1 cellular context compared by ENCODE assay signal in the genomic region with DNA sequence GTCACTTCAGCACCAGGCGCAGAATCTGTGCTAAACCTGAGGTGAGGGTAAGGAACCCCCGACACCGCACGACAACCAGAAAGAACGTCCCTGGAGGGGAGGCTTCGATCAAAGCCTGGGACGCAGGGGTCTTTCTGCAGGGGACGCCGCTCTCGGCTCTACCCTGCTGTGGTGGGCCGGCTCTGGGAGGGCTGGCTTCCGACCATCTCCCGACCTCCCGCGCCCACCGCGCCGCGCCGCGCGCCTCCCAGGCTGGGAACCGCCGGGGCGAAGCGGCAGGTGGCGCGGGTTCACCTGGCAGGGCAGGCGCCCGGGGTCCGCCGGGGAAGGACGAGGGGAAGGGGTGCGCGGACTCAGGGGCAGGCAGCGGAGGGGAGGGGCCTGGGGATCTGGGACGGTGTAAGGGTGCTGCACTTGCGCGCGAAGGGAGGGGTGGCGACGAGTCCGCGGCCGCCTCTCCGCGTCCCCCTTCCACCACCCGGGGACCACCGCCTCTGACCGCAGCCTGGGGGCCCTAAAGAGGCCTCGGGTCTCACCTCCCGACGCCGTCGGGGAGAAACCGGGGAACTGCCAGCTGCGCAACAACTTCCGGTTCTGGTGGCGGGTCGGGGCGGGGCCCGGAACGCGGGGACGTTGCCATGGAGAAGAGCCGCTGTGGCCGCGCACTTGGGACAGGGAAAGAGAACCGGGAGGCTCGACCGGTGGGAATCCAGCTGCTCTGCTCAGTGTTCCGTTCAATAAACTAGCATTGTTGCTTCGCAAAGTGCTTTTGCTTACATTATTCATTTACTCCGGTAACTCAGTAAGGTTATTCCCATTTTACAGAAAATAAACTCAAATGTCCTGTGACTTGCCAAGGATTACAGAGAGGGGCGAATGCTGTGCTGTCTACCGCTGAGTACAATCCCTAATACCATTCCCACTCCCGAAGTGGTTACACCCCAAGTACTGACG.
TF ChIP-seq lines count a peak whose summit lies in the region.

ZNF396 (minus strand) TSS at position 596 of the 954 bp plus-strand sequence. CDS start 3,045 bp downstream, outside the sequence.

TF ChIP-seq in HepG2, 621 proteins besides CTCF, POLR2A, EP300 and RAD21 (continued from another document and continues in another):
- TF ChIP-seq E2F2 (CRISPR knock-in tag; IDR thresholded peaks at IDR 0.05; ENCODE audit: borderline replicate concordance) (no peak), HDAC2 (CRISPR knock-in tag; IDR thresholded peaks at IDR 0.05) (peak; percentile 58; the same call in 1 of the 2 replicates), ZNF576 (CRISPR knock-in tag; IDR thresholded peaks at IDR 0.05) (no peak), ZNF431 (CRISPR knock-in tag; IDR thresholded peaks at IDR 0.05; ENCODE audit: borderline replicate concordance, low read depth) (no peak), REXO4 (CRISPR knock-in tag; IDR thresholded peaks at IDR 0.05; ENCODE audit: borderline replicate concordance) (no peak), PCBP2 (optimal IDR thresholded peaks at IDR 0.05; ENCODE audit: low read depth, low read length, poor library complexity, severe bottlenecking) (no peak), SNAPC2 (CRISPR knock-in tag; IDR thresholded peaks at IDR 0.05) (no peak), RFX5 (IDR thresholded peaks at IDR 0.05; ENCODE audit: low read depth, low read length) (no peak), NAIF1 (CRISPR knock-in tag; IDR thresholded peaks at IDR 0.05; ENCODE audit: borderline replicate concordance) (no peak), MYC (CRISPR knock-in tag; IDR thresholded peaks at IDR 0.05; ENCODE audit: borderline replicate concordance) (no peak; the same call in 1 of the 2 replicates), ZNF251 (CRISPR knock-in tag; IDR thresholded peaks at IDR 0.05) (no peak), SIN3B (IDR thresholded peaks at IDR 0.05; ENCODE audit: low read length) (no peak), ZSCAN29 (CRISPR knock-in tag; conservative IDR thresholded peaks at IDR 0.05) (no peak), SALL2 (CRISPR knock-in tag; IDR thresholded peaks at IDR 0.05) (no peak), CBX2 (IDR thresholded peaks at IDR 0.05; ENCODE audit: low read depth, low read length) (no peak), CBX2 (CRISPR knock-in tag; IDR thresholded peaks at IDR 0.05; ENCODE audit: low read depth) (no peak), SUZ12 (IDR thresholded peaks at IDR 0.05; ENCODE audit: low read depth, low read length) (no peak), PTBP1 (IDR thresholded peaks at IDR 0.05; ENCODE audit: low read depth, low read length, poor library complexity, severe bottlenecking) (peak; percentile 52), ZNF335 (CRISPR knock-in tag; IDR thresholded peaks at IDR 0.05) (no peak), ZNF446 (CRISPR knock-in tag; IDR thresholded peaks at IDR 0.05) (0 out of 2 replicates have a peak, but pooled peaks have one; percentile 19), ZBTB26 (CRISPR knock-in tag; IDR thresholded peaks at IDR 0.05; ENCODE audit: borderline replicate concordance) (no peak), HOXA7 (CRISPR knock-in tag; IDR thresholded peaks at IDR 0.05) (no peak), FOXJ3 (CRISPR knock-in tag; IDR thresholded peaks at IDR 0.05; ENCODE audit: borderline replicate concordance) (no peak), SMAD3 (CRISPR knock-in tag; IDR thresholded peaks at IDR 0.05) (no peak), ZNF460 (CRISPR knock-in tag; IDR thresholded peaks at IDR 0.05; ENCODE audit: borderline replicate concordance) (no peak), BRCA1 (CRISPR knock-in tag; IDR thresholded peaks at IDR 0.05) (no peak), POGZ (CRISPR knock-in tag; IDR thresholded peaks at IDR 0.05) (0 out of 2 replicates have a peak, but pooled peaks have one; percentile 23), IRX3 (CRISPR knock-in tag; IDR thresholded peaks at IDR 0.05; ENCODE audit: borderline replicate concordance, low read depth) (no peak), FOSL1 (CRISPR knock-in tag; IDR thresholded peaks at IDR 0.05; ENCODE audit: borderline replicate concordance) (no peak)
- TF ChIP-seq, protein P1, sequence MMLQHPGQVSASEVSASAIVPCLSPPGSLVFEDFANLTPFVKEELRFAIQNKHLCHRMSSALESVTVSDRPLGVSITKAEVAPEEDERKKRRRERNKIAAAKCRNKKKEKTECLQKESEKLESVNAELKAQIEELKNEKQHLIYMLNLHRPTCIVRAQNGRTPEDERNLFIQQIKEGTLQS (CRISPR knock-in tag; IDR thresholded peaks at IDR 0.05) = no peak
- TF ChIP-seq, protein P2, sequence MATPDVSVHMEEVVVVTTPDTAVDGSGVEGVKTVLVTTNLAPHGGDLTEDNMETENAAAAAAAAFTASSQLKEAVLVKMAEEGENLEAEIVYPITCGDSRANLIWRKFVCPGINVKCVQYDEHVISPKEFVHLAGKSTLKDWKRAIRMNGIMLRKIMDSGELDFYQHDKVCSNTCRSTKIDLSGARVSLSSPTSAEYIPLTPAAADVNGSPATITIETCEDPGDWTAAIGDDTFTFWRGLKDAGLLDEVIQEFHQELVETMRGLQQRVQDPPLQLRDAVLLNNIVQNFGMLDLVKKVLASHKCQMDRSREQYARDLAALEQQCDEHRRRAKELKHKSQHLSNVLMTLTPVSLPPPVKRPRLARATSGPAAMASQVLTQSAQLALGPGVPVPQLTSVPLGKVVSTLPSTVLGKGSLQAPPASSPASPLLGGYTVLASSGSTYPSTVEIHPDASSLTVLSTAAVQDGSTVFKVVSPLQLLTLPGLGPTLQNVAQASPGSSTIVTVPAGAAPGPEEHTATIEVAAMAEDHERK (CRISPR knock-in tag; IDR thresholded peaks at IDR 0.05; ENCODE audit: low read depth) = no peak
- TF ChIP-seq, protein P3, sequence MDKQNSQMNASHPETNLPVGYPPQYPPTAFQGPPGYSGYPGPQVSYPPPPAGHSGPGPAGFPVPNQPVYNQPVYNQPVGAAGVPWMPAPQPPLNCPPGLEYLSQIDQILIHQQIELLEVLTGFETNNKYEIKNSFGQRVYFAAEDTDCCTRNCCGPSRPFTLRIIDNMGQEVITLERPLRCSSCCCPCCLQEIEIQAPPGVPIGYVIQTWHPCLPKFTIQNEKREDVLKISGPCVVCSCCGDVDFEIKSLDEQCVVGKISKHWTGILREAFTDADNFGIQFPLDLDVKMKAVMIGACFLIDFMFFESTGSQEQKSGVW (CRISPR knock-in tag; IDR thresholded peaks at IDR 0.05; ENCODE audit: borderline replicate concordance) = no peak
- TF ChIP-seq, protein P4, sequence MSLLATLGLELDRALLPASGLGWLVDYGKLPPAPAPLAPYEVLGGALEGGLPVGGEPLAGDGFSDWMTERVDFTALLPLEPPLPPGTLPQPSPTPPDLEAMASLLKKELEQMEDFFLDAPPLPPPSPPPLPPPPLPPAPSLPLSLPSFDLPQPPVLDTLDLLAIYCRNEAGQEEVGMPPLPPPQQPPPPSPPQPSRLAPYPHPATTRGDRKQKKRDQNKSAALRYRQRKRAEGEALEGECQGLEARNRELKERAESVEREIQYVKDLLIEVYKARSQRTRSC (CRISPR knock-in tag; IDR thresholded peaks at IDR 0.05; ENCODE audit: low read depth) = no peak
- TF ChIP-seq, protein P5, sequence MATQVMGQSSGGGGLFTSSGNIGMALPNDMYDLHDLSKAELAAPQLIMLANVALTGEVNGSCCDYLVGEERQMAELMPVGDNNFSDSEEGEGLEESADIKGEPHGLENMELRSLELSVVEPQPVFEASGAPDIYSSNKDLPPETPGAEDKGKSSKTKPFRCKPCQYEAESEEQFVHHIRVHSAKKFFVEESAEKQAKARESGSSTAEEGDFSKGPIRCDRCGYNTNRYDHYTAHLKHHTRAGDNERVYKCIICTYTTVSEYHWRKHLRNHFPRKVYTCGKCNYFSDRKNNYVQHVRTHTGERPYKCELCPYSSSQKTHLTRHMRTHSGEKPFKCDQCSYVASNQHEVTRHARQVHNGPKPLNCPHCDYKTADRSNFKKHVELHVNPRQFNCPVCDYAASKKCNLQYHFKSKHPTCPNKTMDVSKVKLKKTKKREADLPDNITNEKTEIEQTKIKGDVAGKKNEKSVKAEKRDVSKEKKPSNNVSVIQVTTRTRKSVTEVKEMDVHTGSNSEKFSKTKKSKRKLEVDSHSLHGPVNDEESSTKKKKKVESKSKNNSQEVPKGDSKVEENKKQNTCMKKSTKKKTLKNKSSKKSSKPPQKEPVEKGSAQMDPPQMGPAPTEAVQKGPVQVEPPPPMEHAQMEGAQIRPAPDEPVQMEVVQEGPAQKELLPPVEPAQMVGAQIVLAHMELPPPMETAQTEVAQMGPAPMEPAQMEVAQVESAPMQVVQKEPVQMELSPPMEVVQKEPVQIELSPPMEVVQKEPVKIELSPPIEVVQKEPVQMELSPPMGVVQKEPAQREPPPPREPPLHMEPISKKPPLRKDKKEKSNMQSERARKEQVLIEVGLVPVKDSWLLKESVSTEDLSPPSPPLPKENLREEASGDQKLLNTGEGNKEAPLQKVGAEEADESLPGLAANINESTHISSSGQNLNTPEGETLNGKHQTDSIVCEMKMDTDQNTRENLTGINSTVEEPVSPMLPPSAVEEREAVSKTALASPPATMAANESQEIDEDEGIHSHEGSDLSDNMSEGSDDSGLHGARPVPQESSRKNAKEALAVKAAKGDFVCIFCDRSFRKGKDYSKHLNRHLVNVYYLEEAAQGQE (IDR thresholded peaks at IDR 0.05; ENCODE audit: borderline replicate concordance in 1 of 2, low read depth in 1 of 2, low read length in 2 of 2) = no peak
- TF ChIP-seq, protein P6, sequence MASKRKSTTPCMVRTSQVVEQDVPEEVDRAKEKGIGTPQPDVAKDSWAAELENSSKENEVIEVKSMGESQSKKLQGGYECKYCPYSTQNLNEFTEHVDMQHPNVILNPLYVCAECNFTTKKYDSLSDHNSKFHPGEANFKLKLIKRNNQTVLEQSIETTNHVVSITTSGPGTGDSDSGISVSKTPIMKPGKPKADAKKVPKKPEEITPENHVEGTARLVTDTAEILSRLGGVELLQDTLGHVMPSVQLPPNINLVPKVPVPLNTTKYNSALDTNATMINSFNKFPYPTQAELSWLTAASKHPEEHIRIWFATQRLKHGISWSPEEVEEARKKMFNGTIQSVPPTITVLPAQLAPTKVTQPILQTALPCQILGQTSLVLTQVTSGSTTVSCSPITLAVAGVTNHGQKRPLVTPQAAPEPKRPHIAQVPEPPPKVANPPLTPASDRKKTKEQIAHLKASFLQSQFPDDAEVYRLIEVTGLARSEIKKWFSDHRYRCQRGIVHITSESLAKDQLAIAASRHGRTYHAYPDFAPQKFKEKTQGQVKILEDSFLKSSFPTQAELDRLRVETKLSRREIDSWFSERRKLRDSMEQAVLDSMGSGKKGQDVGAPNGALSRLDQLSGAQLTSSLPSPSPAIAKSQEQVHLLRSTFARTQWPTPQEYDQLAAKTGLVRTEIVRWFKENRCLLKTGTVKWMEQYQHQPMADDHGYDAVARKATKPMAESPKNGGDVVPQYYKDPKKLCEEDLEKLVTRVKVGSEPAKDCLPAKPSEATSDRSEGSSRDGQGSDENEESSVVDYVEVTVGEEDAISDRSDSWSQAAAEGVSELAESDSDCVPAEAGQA (IDR thresholded peaks at IDR 0.05; ENCODE audit: low read depth) = no peak
- TF ChIP-seq, protein P6 (CRISPR knock-in tag; IDR thresholded peaks at IDR 0.05; ENCODE audit: borderline replicate concordance) = no peak
